ENCODE assay signal across 17 cellular contexts in genomic region chr7:44144426-44144967, GRCh38. TPM values are rescaled to one million over a fixed set of nuclear protein-coding genes. Genes with fewer than 3 reads are reported as not detected.
"Had no signal": no experiment of that assay in that cellular context is flagged by ENCODE, and none has a peak within 500 bp of the region (broad histone marks: within the 10 kb centered on the region; RNA-seq: fewer than 3 reads in every experiment).

No MANE protein-coding gene starts in this region.

- DNase-seq: activated CD4-positive, alpha-beta T cell treated with anti-CD3 and anti-CD28 coated beads for 48 hours; activated naive CD4-positive, alpha-beta T cell treated with anti-CD3 and anti-CD28 coated beads, Interleukin-2, amount 50 U/mL, for 16 hours; erythroblast; hippocampal formation; lower lobe of right lung; stimulated activated CD4-positive, alpha-beta T cell treated with anti-CD3 and anti-CD28 coated beads, Interleukin-15, amount 100 ng/mL, for 24 hours; stimulated activated CD4-positive, alpha-beta T cell treated with anti-CD3 and anti-CD28 coated beads, Interleukin-4, amount 100 ng/mL, for 24 hours; T-helper 9 cell had no signal

- H3K9me3 ChIP-seq: lower lobe of right lung, thoracic aorta had no signal

- H3K4me3 Mint-ChIP-seq: activated CD8-positive, alpha-beta T cell treated with anti-CD3 and anti-CD28 coated beads, Interleukin-2, amount 10 ng/mL, durations not matched to agents 7 days and 5 days; dendritic cell treated with granulocyte-macrophage colony-stimulating factor and Interleukin-4, amounts not matched to agents 40 ng/mL and 50 ng/mL, for 4 days had no signal

- H3K27ac ChIP-seq: lower lobe of right lung, thoracic aorta had no signal

- H3K9me3 Mint-ChIP-seq: brain; dendritic cell treated with granulocyte-macrophage colony-stimulating factor and Interleukin-4, amounts not matched to agents 40 ng/mL and 50 ng/mL, for 4 days; naive thymus-derived CD4-positive, alpha-beta T cell; stimulated activated naive CD8-positive, alpha-beta T cell treated with anti-CD3 and anti-CD28 coated beads, Interleukin-15, amount 100 ng/mL, for 72 hours had no signal

- H3K27ac Mint-ChIP-seq: activated CD8-positive, alpha-beta T cell treated with anti-CD3 and anti-CD28 coated beads, Interleukin-2, amount 10 ng/mL, durations not matched to agents 7 days and 5 days; dendritic cell treated with granulocyte-macrophage colony-stimulating factor and Interleukin-4, amounts not matched to agents 40 ng/mL and 50 ng/mL, for 4 days; endodermal cell had no signal

- H3K36me3 ChIP-seq: lower lobe of right lung, thoracic aorta had no signal

RNA-seq across cellular contexts. Expression of gene MYL7, which starts 3.4 kb away (rescaled TPM):
- total RNA-seq: activated CD8-positive, alpha-beta T cell treated with anti-CD3 and anti-CD28 coated beads, Interleukin-2, amount 10 ng/mL, durations not matched to agents 7 days and 5 days; naive thymus-derived CD4-positive, alpha-beta T cell; occipital lobe; pulmonary artery endothelial cell; thoracic aorta had no signal
- polyA plus RNA-seq: naive thymus-derived CD4-positive, alpha-beta T cell had no signal

RNA-seq across cellular contexts. Expression of gene GCK, which starts 44.7 kb away (rescaled TPM):
- total RNA-seq: activated CD8-positive, alpha-beta T cell treated with anti-CD3 and anti-CD28 coated beads, Interleukin-2, amount 10 ng/mL, durations not matched to agents 7 days and 5 days had no signal
